In genomic region chr22:25892678-25893077, GRCh38 we compare ENCODE assay signal across 18 cellular contexts.
DNase-seq lines count a peak whose midpoint lies in the region; ATAC-seq, FAIRE-seq and TF ChIP-seq lines count a peak whose summit lies in the region.
"Had no signal": no experiment of that assay in that cellular context is flagged by ENCODE, and none has a peak within 500 bp of the region (broad histone marks: within the 10 kb centered on the region; RNA-seq: fewer than 3 reads in every experiment).

No MANE protein-coding gene starts in this region.

- H3F3A ChIP-seq in SK-N-SH (replicated peaks; ENCODE audit: insufficient read depth) (no peaks in the 10 kb centered on the region), Loucy (ENCODE audit: low read depth) (no peaks in the 10 kb centered on the region)

- H3K4me2 ChIP-seq in SK-N-SH (no peak overlapping the region), Loucy (ENCODE audit: low read depth, low read length, poor library complexity, severe bottlenecking) (no peak overlapping the region), OCI-LY7 (ENCODE audit: low read length) (no peak overlapping the region)

- no peak overlapping the region for H3K27ac Mint-ChIP-seq in stimulated activated naive B cell treated with anti-CD40 and anti-IgM and Interleukin-4, amounts not matched to agents 10 μg/mL and 1 μg/mL and 100 μg/mL, for 72 hours
- H3K27ac Mint-ChIP-seq: B cell; CD4-positive, alpha-beta memory T cell had no signal

- CTCF ChIA-PET in SK-N-SH (lab: Yijun Ruan, JAX), result interaction anchor here (0.5 to 3.0 kb wide), 10 partner anchors 11 to 657 kb away, joined by 3 to 15 read pairs (median 4); no protein-coding TSS in a partner anchor
- CTCF ChIA-PET in OCI-LY7 (lab: Charles Lee; ENCODE audit: unreplicated experiment), result no interaction called here

- H3K36me3 ChIP-seq in SK-N-SH (replicated peaks in 1 of 2; ENCODE audit: control insufficient read depth in 1 of 2, insufficient read depth in 2 of 2, low read length in 1 of 2) (no peaks in the 10 kb centered on the region), Loucy (ENCODE audit: insufficient read depth, low read length) (no peaks in the 10 kb centered on the region), OCI-LY7 (ENCODE audit: insufficient read depth, low read length) (no peaks in the 10 kb centered on the region)

- TF ChIP-seq CTCF in SK-N-SH (IDR thresholded peaks at IDR 0.05), result no peak
- TF ChIP-seq CTCF in Loucy (conservative IDR thresholded peaks at IDR 0.05; ENCODE audit: low read length), result peak; percentile 44
- TF ChIP-seq CTCF in OCI-LY7 (conservative IDR thresholded peaks at IDR 0.05; ENCODE audit: low read length), result 0 out of 2 replicates have a peak, but pooled peaks have one; percentile 23

- TF ChIP-seq RAD21 in SK-N-SH (IDR thresholded peaks at IDR 0.05; ENCODE audit: low read length), result peak; percentile 58

- H3K9me3 Mint-ChIP-seq in stimulated activated naive B cell treated with anti-CD40 and anti-IgM and Interleukin-4, amounts not matched to agents 10 μg/mL and 1 μg/mL and 100 μg/mL, for 72 hours, result no peaks in the 10 kb centered on the region

- H4K20me1 ChIP-seq in SK-N-SH (ENCODE audit: insufficient read depth) (no peaks in the 10 kb centered on the region), Loucy (ENCODE audit: insufficient read depth, low read length, poor library complexity, severe bottlenecking) (no peaks in the 10 kb centered on the region), OCI-LY7 (ENCODE audit: insufficient read depth, low read length) (no peaks in the 10 kb centered on the region)

- no peaks in the 10 kb centered on the region for H3K9me2 ChIP-seq in SK-N-SH
- H3K9me2 ChIP-seq in Loucy (replicated peaks; ENCODE audit: low read depth, low read length), result no peaks in the 10 kb centered on the region
- no peaks in the 10 kb centered on the region for H3K9me2 ChIP-seq in OCI-LY7 (ENCODE audit: insufficient read depth, low read length)

- H3K36me3 Mint-ChIP-seq in stimulated activated naive B cell treated with anti-CD40 and anti-IgM and Interleukin-4, amounts not matched to agents 10 μg/mL and 1 μg/mL and 100 μg/mL, for 72 hours, result no peaks in the 10 kb centered on the region
- H3K36me3 Mint-ChIP-seq: CD4-positive, alpha-beta memory T cell had no signal

- intact Hi-C loops in OCI-LY7 (cut with micrococcal nuclease; ENCODE audit: unreplicated experiment), result no loop called here

- H3K4me3 Mint-ChIP-seq in stimulated activated naive B cell treated with anti-CD40 and anti-IgM and Interleukin-4, amounts not matched to agents 10 μg/mL and 1 μg/mL and 100 μg/mL, for 72 hours, result no peak overlapping the region
- H3K4me3 Mint-ChIP-seq: B cell; CD4-positive, alpha-beta memory T cell had no signal

- FAIRE-seq in H54 (lab: Jason Lieb, UNC), result no peak
- FAIRE-seq: HTR-8/SVneo had no signal

- H3K27me3 ChIP-seq in SK-N-SH (ENCODE audit: insufficient read depth) (no peaks in the 10 kb centered on the region), Loucy (ENCODE audit: insufficient read depth, low read length, poor library complexity, severe bottlenecking) (no peaks in the 10 kb centered on the region)
- H3K27me3 ChIP-seq: SJCRH30 had no signal

- DNase-seq in SK-N-SH (peak; percentile 22), OCI-LY7 (ENCODE audit: low spot score) (no peak), H54 (ENCODE audit: insufficient read length, low spot score) (no peak)
- no peak for DNase-seq in stimulated activated naive B cell treated with anti-CD40 and anti-IgM and Interleukin-4, amounts not matched to agents 10 μg/mL and 1 μg/mL and 100 μg/mL, for 72 hours
- DNase-seq: ACHN; CD4-positive, alpha-beta memory T cell; EL; NCI-H1048; NCI-H1930; NCI-H2227 treated with DMSO at 0.1 percent for 48 hours; NCI-H526 treated with DMSO at 0.1 percent for 48 hours; SJCRH30; T-helper 9 cell had no signal

- POLR2A ChIA-PET in SK-N-SH (lab: Yijun Ruan, JAX), result interaction anchor here (1.0 kb wide), 1 partner anchor 277 kb away, joined by 3 read pairs; the partner anchor contains the start of gene SEZ6L
- POLR2A ChIA-PET in OCI-LY7 (lab: Charles Lee), result no interaction called here

- H3K4me1 ChIP-seq in SK-N-SH (ENCODE audit: control insufficient read depth in 1 of 2, insufficient read depth in 2 of 2, low read depth in 1 of 2, low read length in 1 of 2) (no peaks in the 10 kb centered on the region), Loucy (ENCODE audit: insufficient read depth, low read length, poor library complexity, severe bottlenecking) (no peaks in the 10 kb centered on the region), OCI-LY7 (ENCODE audit: insufficient read depth, low read length, poor library complexity, severe bottlenecking) (no peaks in the 10 kb centered on the region)
- H3K4me1 ChIP-seq: SJCRH30 had no signal

- no peak for ATAC-seq in SK-N-SH treated with all-trans-retinoic acid at 6 μM for 48 hours
- ATAC-seq in GM18868 (IDR thresholded peaks at IDR 0.05; ENCODE audit: unreplicated experiment), result no peak
- ATAC-seq in stimulated activated naive B cell treated with anti-CD40 and anti-IgM and Interleukin-4, amounts not matched to agents 10 μg/mL and 1 μg/mL and 100 μg/mL, for 72 hours (replicated peaks), result no peak

- no peak for TF ChIP-seq EP300 in SK-N-SH (IDR thresholded peaks at IDR 0.05; ENCODE audit: borderline replicate concordance in 1 of 2, low read depth in 1 of 2, low read length in 1 of 2)

- no peak for TF ChIP-seq POLR2A in H54 (IDR thresholded peaks at IDR 0.05; ENCODE audit: low read depth, low read length)

- H3K9ac ChIP-seq in SK-N-SH (no peak overlapping the region), Loucy (ENCODE audit: low read depth, low read length, poor library complexity, severe bottlenecking) (no peak overlapping the region)

- H3K79me2 ChIP-seq in SK-N-SH (ENCODE audit: insufficient read depth) (no peaks in the 10 kb centered on the region), Loucy (ENCODE audit: insufficient read depth, low read length) (no peaks in the 10 kb centered on the region), OCI-LY7 (ENCODE audit: insufficient read depth, low read depth, low read length) (no peaks in the 10 kb centered on the region)

- no peaks in the 10 kb centered on the region for H3K9me3 ChIP-seq in SK-N-SH
- H3K9me3 ChIP-seq in Loucy (ENCODE audit: insufficient read depth, low read depth, low read length), result no peaks in the 10 kb centered on the region
- no peaks in the 10 kb centered on the region for H3K9me3 ChIP-seq in OCI-LY7 (ENCODE audit: low read length)
- H3K9me3 ChIP-seq: SJCRH30 had no signal

- 10% methylated on average over 4 of the region's 4 CpGs for WGBS in SK-N-SH (ENCODE audit: low lambda C conversion rate)

- peaks cover 16 to 30% of the 10 kb centered on the region in 2 donors for H3K27me3 Mint-ChIP-seq in stimulated activated naive B cell treated with anti-CD40 and anti-IgM and Interleukin-4, amounts not matched to agents 10 μg/mL and 1 μg/mL and 100 μg/mL, for 72 hours

- H2AFZ ChIP-seq in SK-N-SH (ENCODE audit: low read depth) (no peak overlapping the region), Loucy (ENCODE audit: low read length) (no peak overlapping the region), OCI-LY7 (ENCODE audit: low read length) (no peak overlapping the region)

- H3K27ac ChIP-seq in SK-N-SH (ENCODE audit: low read depth in 2 of 2, low read length in 1 of 2) (no peak overlapping the region), OCI-LY7 (ENCODE audit: low read depth, low read length, poor library complexity, severe bottlenecking) (no peak overlapping the region)
- H3K27ac ChIP-seq: SJCRH30 had no signal

- no peaks in the 10 kb centered on the region for H3K4me1 Mint-ChIP-seq in stimulated activated naive B cell treated with anti-CD40 and anti-IgM and Interleukin-4, amounts not matched to agents 10 μg/mL and 1 μg/mL and 100 μg/mL, for 72 hours
- H3K4me1 Mint-ChIP-seq: B cell; CD4-positive, alpha-beta memory T cell had no signal

- H3K4me3 ChIP-seq in SK-N-SH (ENCODE audit: low read depth in 2 of 2, low read length in 1 of 2), result no peak overlapping the region
- no peak overlapping the region for H3K4me3 ChIP-seq in Loucy (ENCODE audit: low read length, poor library complexity, severe bottlenecking)
- no peak overlapping the region for H3K4me3 ChIP-seq in OCI-LY7 (ENCODE audit: low read depth, low read length, poor library complexity, severe bottlenecking)
- H3K4me3 ChIP-seq: SJCRH30 had no signal

- no TSS peak for BruUV-seq in OCI-LY7 (replicated peaks; lab: Mats Ljungman, UMichigan)

TF ChIP-seq in SK-N-SH, 30 proteins besides CTCF, POLR2A, EP300 and RAD21:
- TF ChIP-seq TCF12 (IDR thresholded peaks at IDR 0.05) (no peak), SMC3 (IDR thresholded peaks at IDR 0.05; ENCODE audit: low read depth, low read length) (peak; percentile 17; the same call in 1 of the 2 replicates), TAF1 (IDR thresholded peaks at IDR 0.05; ENCODE audit: borderline replicate concordance, low read depth, low read length) (no peak), MEF2A (IDR thresholded peaks at IDR 0.05; ENCODE audit: borderline replicate concordance, low read depth) (no peak)

TF ChIP-seq in SK-N-SH treated with all-trans-retinoic acid at 6 μM for 48 hours, 23 proteins besides CTCF, POLR2A, EP300 and RAD21 (continues in another document):
- TF ChIP-seq RARB (CRISPR knock-in tag; IDR thresholded peaks at IDR 0.05), result no peak
- TF ChIP-seq ZNF70 (CRISPR knock-in tag; IDR thresholded peaks at IDR 0.05), result no peak
- no peak for TF ChIP-seq TSHZ2 (CRISPR knock-in tag; IDR thresholded peaks at IDR 0.05)
- no peak for TF ChIP-seq ISL1 (CRISPR knock-in tag; IDR thresholded peaks at IDR 0.05)
